2 cellular contexts compared by ENCODE assay signal in the genomic region with DNA sequence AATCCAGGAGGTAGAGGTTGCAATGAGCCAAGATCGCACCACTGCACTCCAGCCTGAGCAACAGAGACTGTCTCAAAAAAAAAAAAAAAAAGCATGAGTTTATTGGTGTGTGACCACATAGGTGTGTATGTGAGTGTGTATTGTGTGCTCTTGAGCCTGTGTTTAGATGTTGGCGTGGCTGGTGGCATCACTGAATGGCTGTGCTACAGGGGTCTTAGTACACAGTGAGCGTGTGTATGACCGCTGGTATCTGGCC.
TF ChIP-seq lines count a peak whose summit lies in the region.

No MANE protein-coding gene starts in this region.

TF ChIP-seq in HCT116, 20 proteins besides CTCF, POLR2A, EP300 and RAD21 (continued from another document):
- TF ChIP-seq, protein P1, sequence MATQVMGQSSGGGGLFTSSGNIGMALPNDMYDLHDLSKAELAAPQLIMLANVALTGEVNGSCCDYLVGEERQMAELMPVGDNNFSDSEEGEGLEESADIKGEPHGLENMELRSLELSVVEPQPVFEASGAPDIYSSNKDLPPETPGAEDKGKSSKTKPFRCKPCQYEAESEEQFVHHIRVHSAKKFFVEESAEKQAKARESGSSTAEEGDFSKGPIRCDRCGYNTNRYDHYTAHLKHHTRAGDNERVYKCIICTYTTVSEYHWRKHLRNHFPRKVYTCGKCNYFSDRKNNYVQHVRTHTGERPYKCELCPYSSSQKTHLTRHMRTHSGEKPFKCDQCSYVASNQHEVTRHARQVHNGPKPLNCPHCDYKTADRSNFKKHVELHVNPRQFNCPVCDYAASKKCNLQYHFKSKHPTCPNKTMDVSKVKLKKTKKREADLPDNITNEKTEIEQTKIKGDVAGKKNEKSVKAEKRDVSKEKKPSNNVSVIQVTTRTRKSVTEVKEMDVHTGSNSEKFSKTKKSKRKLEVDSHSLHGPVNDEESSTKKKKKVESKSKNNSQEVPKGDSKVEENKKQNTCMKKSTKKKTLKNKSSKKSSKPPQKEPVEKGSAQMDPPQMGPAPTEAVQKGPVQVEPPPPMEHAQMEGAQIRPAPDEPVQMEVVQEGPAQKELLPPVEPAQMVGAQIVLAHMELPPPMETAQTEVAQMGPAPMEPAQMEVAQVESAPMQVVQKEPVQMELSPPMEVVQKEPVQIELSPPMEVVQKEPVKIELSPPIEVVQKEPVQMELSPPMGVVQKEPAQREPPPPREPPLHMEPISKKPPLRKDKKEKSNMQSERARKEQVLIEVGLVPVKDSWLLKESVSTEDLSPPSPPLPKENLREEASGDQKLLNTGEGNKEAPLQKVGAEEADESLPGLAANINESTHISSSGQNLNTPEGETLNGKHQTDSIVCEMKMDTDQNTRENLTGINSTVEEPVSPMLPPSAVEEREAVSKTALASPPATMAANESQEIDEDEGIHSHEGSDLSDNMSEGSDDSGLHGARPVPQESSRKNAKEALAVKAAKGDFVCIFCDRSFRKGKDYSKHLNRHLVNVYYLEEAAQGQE (IDR thresholded peaks at IDR 0.05; ENCODE audit: low read depth) = no peak
- no peak for TF ChIP-seq ZFX (IDR thresholded peaks at IDR 0.05)
- no peak for TF ChIP-seq SRF (IDR thresholded peaks at IDR 0.05; ENCODE audit: low read depth)
- TF ChIP-seq SP1 (IDR thresholded peaks at IDR 0.05; ENCODE audit: low read depth) = no peak
- TF ChIP-seq CEBPB (IDR thresholded peaks at IDR 0.05; ENCODE audit: low read depth) = no peak
- no peak for TF ChIP-seq JUND (IDR thresholded peaks at IDR 0.05)
- no peak for TF ChIP-seq ZNF274 (IDR thresholded peaks at IDR 0.05; ENCODE audit: low read depth, low read length)
- TF ChIP-seq CBX3 (IDR thresholded peaks at IDR 0.05; ENCODE audit: low read depth) = no peak
- no peak for TF ChIP-seq YY1 (IDR thresholded peaks at IDR 0.05; ENCODE audit: extremely low read depth, insufficient replicate concordance, low read depth, low read length)
- TF ChIP-seq POLR2AphosphoS5 (IDR thresholded peaks at IDR 0.05; ENCODE audit: low read depth, low read length) = no peak
- TF ChIP-seq EZH2 (IDR thresholded peaks at IDR 0.05) = no peak

TF ChIP-seq in WTC11, 78 proteins besides CTCF, POLR2A, EP300 and RAD21 (continued from another document):
- TF ChIP-seq, protein P2, sequence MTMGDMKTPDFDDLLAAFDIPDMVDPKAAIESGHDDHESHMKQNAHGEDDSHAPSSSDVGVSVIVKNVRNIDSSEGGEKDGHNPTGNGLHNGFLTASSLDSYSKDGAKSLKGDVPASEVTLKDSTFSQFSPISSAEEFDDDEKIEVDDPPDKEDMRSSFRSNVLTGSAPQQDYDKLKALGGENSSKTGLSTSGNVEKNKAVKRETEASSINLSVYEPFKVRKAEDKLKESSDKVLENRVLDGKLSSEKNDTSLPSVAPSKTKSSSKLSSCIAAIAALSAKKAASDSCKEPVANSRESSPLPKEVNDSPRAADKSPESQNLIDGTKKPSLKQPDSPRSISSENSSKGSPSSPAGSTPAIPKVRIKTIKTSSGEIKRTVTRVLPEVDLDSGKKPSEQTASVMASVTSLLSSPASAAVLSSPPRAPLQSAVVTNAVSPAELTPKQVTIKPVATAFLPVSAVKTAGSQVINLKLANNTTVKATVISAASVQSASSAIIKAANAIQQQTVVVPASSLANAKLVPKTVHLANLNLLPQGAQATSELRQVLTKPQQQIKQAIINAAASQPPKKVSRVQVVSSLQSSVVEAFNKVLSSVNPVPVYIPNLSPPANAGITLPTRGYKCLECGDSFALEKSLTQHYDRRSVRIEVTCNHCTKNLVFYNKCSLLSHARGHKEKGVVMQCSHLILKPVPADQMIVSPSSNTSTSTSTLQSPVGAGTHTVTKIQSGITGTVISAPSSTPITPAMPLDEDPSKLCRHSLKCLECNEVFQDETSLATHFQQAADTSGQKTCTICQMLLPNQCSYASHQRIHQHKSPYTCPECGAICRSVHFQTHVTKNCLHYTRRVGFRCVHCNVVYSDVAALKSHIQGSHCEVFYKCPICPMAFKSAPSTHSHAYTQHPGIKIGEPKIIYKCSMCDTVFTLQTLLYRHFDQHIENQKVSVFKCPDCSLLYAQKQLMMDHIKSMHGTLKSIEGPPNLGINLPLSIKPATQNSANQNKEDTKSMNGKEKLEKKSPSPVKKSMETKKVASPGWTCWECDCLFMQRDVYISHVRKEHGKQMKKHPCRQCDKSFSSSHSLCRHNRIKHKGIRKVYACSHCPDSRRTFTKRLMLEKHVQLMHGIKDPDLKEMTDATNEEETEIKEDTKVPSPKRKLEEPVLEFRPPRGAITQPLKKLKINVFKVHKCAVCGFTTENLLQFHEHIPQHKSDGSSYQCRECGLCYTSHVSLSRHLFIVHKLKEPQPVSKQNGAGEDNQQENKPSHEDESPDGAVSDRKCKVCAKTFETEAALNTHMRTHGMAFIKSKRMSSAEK (CRISPR knock-in tag; IDR thresholded peaks at IDR 0.05; ENCODE audit: borderline replicate concordance) = no peak
- TF ChIP-seq JUN (CRISPR knock-in tag; IDR thresholded peaks at IDR 0.05) (no peak), JAZF1 (CRISPR knock-in tag; IDR thresholded peaks at IDR 0.05) (no peak), NFE2L1 (CRISPR knock-in tag; IDR thresholded peaks at IDR 0.05) (no peak), KAT7 (CRISPR knock-in tag; IDR thresholded peaks at IDR 0.05; ENCODE audit: borderline replicate concordance) (no peak)
- TF ChIP-seq, protein P3, sequence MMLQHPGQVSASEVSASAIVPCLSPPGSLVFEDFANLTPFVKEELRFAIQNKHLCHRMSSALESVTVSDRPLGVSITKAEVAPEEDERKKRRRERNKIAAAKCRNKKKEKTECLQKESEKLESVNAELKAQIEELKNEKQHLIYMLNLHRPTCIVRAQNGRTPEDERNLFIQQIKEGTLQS (CRISPR knock-in tag; conservative IDR thresholded peaks at IDR 0.05) = no peak
- TF ChIP-seq, protein P4, sequence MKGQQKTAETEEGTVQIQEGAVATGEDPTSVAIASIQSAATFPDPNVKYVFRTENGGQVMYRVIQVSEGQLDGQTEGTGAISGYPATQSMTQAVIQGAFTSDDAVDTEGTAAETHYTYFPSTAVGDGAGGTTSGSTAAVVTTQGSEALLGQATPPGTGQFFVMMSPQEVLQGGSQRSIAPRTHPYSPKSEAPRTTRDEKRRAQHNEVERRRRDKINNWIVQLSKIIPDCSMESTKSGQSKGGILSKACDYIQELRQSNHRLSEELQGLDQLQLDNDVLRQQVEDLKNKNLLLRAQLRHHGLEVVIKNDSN (CRISPR knock-in tag; IDR thresholded peaks at IDR 0.05) = no peak
TF ChIP-seq in WTC11: peak in this region for 0.
